11 cellular contexts compared by ENCODE assay signal in the genomic region with DNA sequence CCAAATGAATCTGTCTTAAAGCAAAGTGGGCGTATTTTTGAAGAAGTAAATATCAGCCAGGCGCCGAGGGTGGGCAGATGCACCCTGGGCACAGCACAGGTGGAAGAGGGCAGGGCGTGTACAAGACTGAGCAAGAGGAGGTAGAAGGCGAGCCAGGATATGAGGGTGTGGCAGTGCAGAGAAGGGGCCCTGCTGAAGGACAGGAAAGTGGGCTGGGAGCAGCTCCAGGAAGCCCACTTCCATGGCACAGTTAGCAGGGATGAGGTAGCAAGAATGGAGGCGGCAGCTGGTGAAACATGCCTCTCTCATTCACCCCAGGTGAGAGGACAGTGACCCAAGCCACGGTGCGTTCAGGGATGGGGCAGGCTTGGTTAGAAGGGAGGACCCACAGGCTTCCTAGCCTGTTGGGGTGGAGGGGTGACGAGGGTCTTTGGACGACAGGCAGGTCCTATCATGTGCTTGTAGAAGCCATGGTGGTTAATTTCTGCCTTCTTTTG.
DNase-seq lines count a peak whose midpoint lies in the region; ATAC-seq and TF ChIP-seq lines count a peak whose summit lies in the region.
"Had no signal": no experiment of that assay in that cellular context is flagged by ENCODE, and none has a peak within 500 bp of the region (broad histone marks: within the 10 kb centered on the region; RNA-seq: fewer than 3 reads in every experiment).

No MANE protein-coding gene starts in this region.

- no peak overlapping the region for H3K27ac ChIP-seq in CD8-positive, alpha-beta T cell (ENCODE audit: low read depth, low read length)
- H3K27ac ChIP-seq in brain microvascular endothelial cell = no peak overlapping the region

- peaks cover 16% of the 10 kb centered on the region for H3K36me3 Mint-ChIP-seq in CD8-positive, alpha-beta T cell
- peaks cover 9% of the 10 kb centered on the region for H3K36me3 Mint-ChIP-seq in activated naive CD8-positive, alpha-beta T cell treated with anti-CD3 and anti-CD28 coated beads for 36 hours
- no peaks in the 10 kb centered on the region for H3K36me3 Mint-ChIP-seq in nephron (ENCODE audit: low read depth)

- H3K4me1 Mint-ChIP-seq in CD8-positive, alpha-beta T cell (ENCODE audit: low read depth) = peaks cover 34% of the 10 kb centered on the region
- H3K4me1 Mint-ChIP-seq in activated naive CD8-positive, alpha-beta T cell treated with anti-CD3 and anti-CD28 coated beads for 36 hours = peaks cover 55% of the 10 kb centered on the region
- H3K4me1 Mint-ChIP-seq in nephron = peaks cover 65% of the 10 kb centered on the region

- H3K36me3 ChIP-seq in CD8-positive, alpha-beta T cell (ENCODE audit: insufficient read depth, low read length) = no peaks in the 10 kb centered on the region
- H3K36me3 ChIP-seq in brain microvascular endothelial cell (replicated peaks) = no peaks in the 10 kb centered on the region

- no peak for DNase-seq in CD8-positive, alpha-beta T cell
- no peak for DNase-seq in activated naive CD8-positive, alpha-beta T cell treated with anti-CD3 and anti-CD28 coated beads for 36 hours
- no peak for DNase-seq in brain microvascular endothelial cell
- DNase-seq in NCI-H2081 (lab: John Stamatoyannopoulos, UW) = no peak
- DNase-seq in effector CD4-positive, alpha-beta T cell = no peak
- DNase-seq: DMS 273 treated with DMSO at 0.1 percent for 48 hours, foreskin melanocyte, NCI-H526 treated with DMSO at 0.1 percent for 48 hours had no signal

- CTCF ChIA-PET in CD8-positive, alpha-beta T cell (lab: Charles Lee) = no interaction called here

- H3K4me3 Mint-ChIP-seq in CD8-positive, alpha-beta T cell = peak overlapping the region; percentile 18
- peak overlapping the region; percentile 0 for H3K4me3 Mint-ChIP-seq in activated naive CD8-positive, alpha-beta T cell treated with anti-CD3 and anti-CD28 coated beads for 36 hours
- no peak overlapping the region for H3K4me3 Mint-ChIP-seq in nephron

- POLR2A ChIA-PET in CD8-positive, alpha-beta T cell (lab: Charles Lee) = interaction anchor here (0.9 to 1.4 kb wide), 2 partner anchors 11 to 15 kb away, joined by 3 read pairs; no protein-coding TSS in a partner anchor

- ATAC-seq in CD8-positive, alpha-beta T cell = peak; percentile 44
- ATAC-seq in HG03060 (IDR thresholded peaks at IDR 0.05; ENCODE audit: low read depth, unreplicated experiment) (peak; percentile 3), GM18520 (IDR thresholded peaks at IDR 0.05; ENCODE audit: unreplicated experiment) (no peak)

- no peak for TF ChIP-seq CTCF in CD8-positive, alpha-beta T cell (IDR thresholded peaks at IDR 0.05)
- TF ChIP-seq CTCF in nephron (IDR thresholded peaks at IDR 0.05; ENCODE audit: unreplicated experiment in 3 of 3) (no peak), brain microvascular endothelial cell (IDR thresholded peaks at IDR 0.05; ENCODE audit: low read depth, low read length, missing control alignments) (no peak)

- H3K4me1 ChIP-seq in CD8-positive, alpha-beta T cell (ENCODE audit: insufficient read depth, low read length) = peaks cover 35% of the 10 kb centered on the region

- intact Hi-C loops in CD8-positive, alpha-beta T cell (cut with DNase I, micrococcal nuclease) = no loop called here

- no peaks in the 10 kb centered on the region for H3K9me3 Mint-ChIP-seq in CD8-positive, alpha-beta T cell
- H3K9me3 Mint-ChIP-seq in activated naive CD8-positive, alpha-beta T cell treated with anti-CD3 and anti-CD28 coated beads for 36 hours = no peaks in the 10 kb centered on the region
- no peaks in the 10 kb centered on the region for H3K9me3 Mint-ChIP-seq in nephron

- H3K9me3 ChIP-seq in CD8-positive, alpha-beta T cell (ENCODE audit: low read length) = no peaks in the 10 kb centered on the region

- peak overlapping the region; percentile 70 for H3K27ac Mint-ChIP-seq in CD8-positive, alpha-beta T cell
- peak overlapping the region; percentile 98 for H3K27ac Mint-ChIP-seq in activated naive CD8-positive, alpha-beta T cell treated with anti-CD3 and anti-CD28 coated beads for 36 hours
- H3K27ac Mint-ChIP-seq in nephron = peak overlapping the region; percentile 86 to 88 (median 87)

- in situ Hi-C loops in brain microvascular endothelial cell (cut with HindIII; ENCODE audit: low pct_ligation_motif_present, low sequenced_read_pairs) = no loop called here

- no peak overlapping the region for H3K4me3 ChIP-seq in CD8-positive, alpha-beta T cell (ENCODE audit: low read depth, low read length)
- H3K4me3 ChIP-seq in brain microvascular endothelial cell (ENCODE audit: low read depth, low read length) = no peak overlapping the region

- no peaks in the 10 kb centered on the region for H3K27me3 Mint-ChIP-seq in CD8-positive, alpha-beta T cell (ENCODE audit: low read depth)
- no peaks in the 10 kb centered on the region for H3K27me3 Mint-ChIP-seq in activated naive CD8-positive, alpha-beta T cell treated with anti-CD3 and anti-CD28 coated beads for 36 hours
- H3K27me3 Mint-ChIP-seq in nephron (ENCODE audit: low read depth) = no peaks in the 10 kb centered on the region

- H3K27me3 ChIP-seq in CD8-positive, alpha-beta T cell (ENCODE audit: insufficient read depth, low read length) = no peaks in the 10 kb centered on the region
- H3K27me3 ChIP-seq in brain microvascular endothelial cell (replicated peaks) = no peaks in the 10 kb centered on the region

Comparison
In these comparisons a context has a peak if more than half of its experiments do, and no peak if none do; other contexts are left out.
1. H3K4me3 Mint-ChIP-seq: peak in CD8-positive, alpha-beta T cell (single experiment) and activated naive CD8-positive, alpha-beta T cell treated with anti-CD3 and anti-CD28 coated beads for 36 hours (single experiment); none in nephron (0 of 3).
2. Peak in every context shown above with its lines, with median percentiles within 50 percentile points of each other: H3K27ac Mint-ChIP-seq.